12 cellular contexts compared by ENCODE assay signal in the genomic region with DNA sequence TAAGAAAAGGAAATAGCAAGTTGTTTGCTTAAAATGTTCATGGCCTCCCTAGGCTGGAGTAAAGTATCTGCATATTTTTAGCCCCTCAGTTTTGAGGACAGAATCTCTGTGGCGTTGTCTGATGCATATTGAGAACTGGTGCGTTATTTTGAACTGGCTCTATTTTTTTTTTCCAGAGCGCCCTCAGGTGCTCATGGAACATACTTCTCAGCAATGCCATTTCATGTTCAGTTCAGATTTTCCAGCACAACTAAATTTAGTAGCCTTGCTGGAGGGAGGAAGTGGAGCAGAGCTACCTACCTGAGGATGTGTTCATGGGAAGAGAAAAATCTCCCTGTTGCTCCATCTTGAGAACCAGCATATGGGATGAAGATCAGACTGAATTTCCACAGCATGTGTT.
DNase-seq lines count a peak whose midpoint lies in the region; ATAC-seq and TF ChIP-seq lines count a peak whose summit lies in the region.
"Had no signal": no experiment of that assay in that cellular context is flagged by ENCODE, and none has a peak within 500 bp of the region (broad histone marks: within the 10 kb centered on the region; RNA-seq: fewer than 3 reads in every experiment).

No MANE protein-coding gene starts in this region.

- ATAC-seq in body of pancreas (no peak), GM19397 (IDR thresholded peaks at IDR 0.05; ENCODE audit: unreplicated experiment) (no peak)
- ATAC-seq: activated T-cell treated with anti-CD3 and anti-CD28 coated beads, Interleukin-2, amount 50 U/mL, for 72 hours; gastrocnemius medialis had no signal

- H3K27ac ChIP-seq in body of pancreas: no peak overlapping the region
- H3K27ac ChIP-seq: colonic mucosa, gastrocnemius medialis had no signal

- TF ChIP-seq CTCF in kidney epithelial cell (IDR thresholded peaks at IDR 0.05; ENCODE audit: insufficient read depth, low read length, poor library complexity, severe bottlenecking) (peak; percentile 26), body of pancreas (IDR thresholded peaks at IDR 0.05) (no peak)

- H3K9me3 ChIP-seq in body of pancreas: no peaks in the 10 kb centered on the region
- H3K9me3 ChIP-seq: colonic mucosa, gastrocnemius medialis had no signal

- H3K36me3 ChIP-seq in kidney epithelial cell (ENCODE audit: control insufficient read depth, insufficient read depth, low read length) (no peaks in the 10 kb centered on the region), body of pancreas (replicated peaks in 1 of 2; ENCODE audit: insufficient read depth in 1 of 2, low read depth in 2 of 2) (no peaks in the 10 kb centered on the region), H7 (replicated peaks; ENCODE audit: control insufficient read depth, insufficient read depth, low read length) (no peaks in the 10 kb centered on the region)
- H3K36me3 ChIP-seq: colonic mucosa, gastrocnemius medialis had no signal

- H3K4me3 ChIP-seq in kidney epithelial cell (ENCODE audit: low read depth, low read length) (no peak overlapping the region), body of pancreas (no peak overlapping the region), H7 (ENCODE audit: insufficient read depth, low read depth, low read length) (no peak overlapping the region)
- H3K4me3 ChIP-seq: colonic mucosa, gastrocnemius medialis had no signal

- DNase-seq in ACHN (peak; percentile 33), HCEC 1CT (peak; percentile 23), RKO (ENCODE audit: low spot score) (peak; percentile 9), kidney epithelial cell (ENCODE audit: low read depth) (no peak), body of pancreas (no peak), H7 (no peak), epidermal melanocyte (ENCODE audit: insufficient read length, low spot score) (no peak)
- DNase-seq: activated T-cell treated with anti-CD3 and anti-CD28 coated beads, Interleukin-2, amount 50 U/mL, for 72 hours; colonic mucosa; gastrocnemius medialis; NCI-H524 treated with DMSO at 0.1 percent for 48 hours had no signal

- TF ChIP-seq POLR2A in body of pancreas (IDR thresholded peaks at IDR 0.05): no peak

- intact Hi-C loops in body of pancreas (cut with DNase I): no loop called here

- WGBS in body of pancreas, 2 donors: 59 to 62% methylated on average over 3 of the region's 3 CpGs

- H3K27me3 ChIP-seq in kidney epithelial cell (ENCODE audit: control insufficient read depth, insufficient read depth, low read length) (no peaks in the 10 kb centered on the region), body of pancreas (no peaks in the 10 kb centered on the region), H7 (ENCODE audit: control insufficient read depth, insufficient read depth, low read length) (no peaks in the 10 kb centered on the region)
- H3K27me3 ChIP-seq: colonic mucosa, gastrocnemius medialis had no signal

- in situ Hi-C loops in ACHN (cut with HindIII; ENCODE audit: low pct_ligation_motif_present, low pct_unique_long_range_greater_than_20kb, low sequenced_read_pairs): loop anchor here (25.0 kb wide), 1 partner anchor 265 kb away; no protein-coding TSS in a partner anchor

- peaks cover 49% of the 10 kb centered on the region for H3K4me1 ChIP-seq in body of pancreas
- H3K4me1 ChIP-seq: colonic mucosa had no signal

Comparison
In these comparisons a context has a peak if more than half of its experiments do, and no peak if none do; other contexts are left out.
1. DNase-seq: peak in ACHN (single experiment), HCEC 1CT (single experiment) and RKO (single experiment); none in kidney epithelial cell (single experiment), body of pancreas (0 of 4), H7 (single experiment) and epidermal melanocyte (single experiment).